In the genomic region with DNA sequence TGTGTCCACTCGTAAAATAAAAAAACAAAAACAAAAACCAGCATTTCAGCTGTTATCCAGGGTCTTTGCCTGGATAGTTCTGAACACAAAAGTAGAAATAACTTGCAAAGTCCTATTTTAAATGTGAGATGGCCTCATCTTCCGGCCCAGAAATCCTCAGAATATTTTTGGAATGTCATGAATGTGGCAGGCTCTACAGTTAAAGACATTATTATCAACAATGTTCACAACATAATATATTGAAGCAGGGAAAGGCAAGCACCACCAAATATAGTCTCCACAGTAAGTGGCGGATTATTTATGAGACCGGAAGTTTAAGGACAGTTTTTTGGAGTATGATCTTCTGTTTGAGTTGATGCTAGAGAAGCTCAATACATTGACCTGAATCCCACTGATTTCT, we compare ENCODE assay signal across 9 cellular contexts. TPM values are rescaled to one million over a fixed set of nuclear protein-coding genes. Genes with fewer than 3 reads are reported as not detected.
A peak's percentile ranks its signal among the peaks of the same experiment; 100 is the strongest.
DNase-seq lines count a peak whose midpoint lies in the region; ATAC-seq and TF ChIP-seq lines count a peak whose summit lies in the region.
"Had no signal": no experiment of that assay in that cellular context is flagged by ENCODE, and none has a peak within 500 bp of the region (broad histone marks: within the 10 kb centered on the region; RNA-seq: fewer than 3 reads in every experiment).

No MANE protein-coding gene starts in this region.

- H3K36me3 ChIP-seq in thyroid gland, result no peaks in the 10 kb centered on the region
- H3K36me3 ChIP-seq in MG63, result 0 out of 2 replicates have a peak, but pooled peaks cover 5% of the 10 kb centered on the region

- TF ChIP-seq CTCF in thyroid gland (IDR thresholded peaks at IDR 0.05), result no peak

- H3K4me3 ChIP-seq in thyroid gland (replicated peaks in 1 of 3) (peak overlapping the region in 1 of 3 donors; percentile 84), MG63 (no peak overlapping the region)

- peak overlapping the region; percentile 66 to 94 (median 91) for H3K27ac ChIP-seq in thyroid gland

- no peak for DNase-seq in activated T-cell treated with anti-CD3 and anti-CD28 coated beads, Interleukin-2, amount 50 U/mL, for 4 hours
- no peak for DNase-seq in activated T-cell treated with anti-CD3 and anti-CD28 coated beads for 4 hours
- DNase-seq in activated naive CD8-positive, alpha-beta T cell treated with anti-CD3 and anti-CD28 coated beads for 36 hours, result no peak
- DNase-seq in kidney tubule cell (ENCODE audit: low spot score), result peak; percentile 17
- no peak for DNase-seq in thyroid gland
- no peak for DNase-seq in MG63
- DNase-seq in NCI-H1436 (lab: John Stamatoyannopoulos, UW), result no peak
- DNase-seq: stimulated activated CD4-positive, alpha-beta T cell treated with anti-CD3 and anti-CD28 coated beads, Interleukin-15, amount 100 ng/mL, for 24 hours had no signal

- H3K27me3 Mint-ChIP-seq in activated T-cell treated with anti-CD3 and anti-CD28 coated beads, Interleukin-2, amount 50 U/mL, for 4 hours (ENCODE audit: low read depth), result peaks cover 24% of the 10 kb centered on the region
- peaks cover 38% of the 10 kb centered on the region for H3K27me3 Mint-ChIP-seq in activated naive CD8-positive, alpha-beta T cell treated with anti-CD3 and anti-CD28 coated beads for 36 hours

- ATAC-seq in activated T-cell treated with anti-CD3 and anti-CD28 coated beads, Interleukin-2, amount 50 U/mL, for 4 hours, result no peak
- no peak for ATAC-seq in HG02884 (IDR thresholded peaks at IDR 0.05; ENCODE audit: unreplicated experiment)

- H3K4me1 Mint-ChIP-seq in activated T-cell treated with anti-CD3 and anti-CD28 coated beads, Interleukin-2, amount 50 U/mL, for 4 hours (ENCODE audit: low read depth), result peaks cover 11% of the 10 kb centered on the region
- H3K4me1 Mint-ChIP-seq in activated naive CD8-positive, alpha-beta T cell treated with anti-CD3 and anti-CD28 coated beads for 36 hours, result peaks cover 23% of the 10 kb centered on the region

- no peak overlapping the region for H3K27ac Mint-ChIP-seq in activated naive CD8-positive, alpha-beta T cell treated with anti-CD3 and anti-CD28 coated beads for 36 hours

- 67 to 79% methylated on average over 4 of the region's 4 CpGs for WGBS in thyroid gland, 2 donors

- peaks cover 31 to 37% of the 10 kb centered on the region in 2 donors for H3K4me1 ChIP-seq in thyroid gland

- H3K4me3 Mint-ChIP-seq in activated T-cell treated with anti-CD3 and anti-CD28 coated beads, Interleukin-2, amount 50 U/mL, for 4 hours, result peak overlapping the region; percentile 63
- peak overlapping the region; percentile 42 for H3K4me3 Mint-ChIP-seq in activated naive CD8-positive, alpha-beta T cell treated with anti-CD3 and anti-CD28 coated beads for 36 hours

- no peaks in the 10 kb centered on the region for H3K36me3 Mint-ChIP-seq in activated T-cell treated with anti-CD3 and anti-CD28 coated beads, Interleukin-2, amount 50 U/mL, for 4 hours (ENCODE audit: insufficient read depth)
- no peaks in the 10 kb centered on the region for H3K36me3 Mint-ChIP-seq in activated naive CD8-positive, alpha-beta T cell treated with anti-CD3 and anti-CD28 coated beads for 36 hours

- H3K27me3 ChIP-seq in thyroid gland, result no peaks in the 10 kb centered on the region
- H3K27me3 ChIP-seq in MG63, result no peaks in the 10 kb centered on the region

- intact Hi-C loops in thyroid gland (cut with DNase I), result loop anchor here (5.0 kb wide), 1 partner anchor 62 kb away; no protein-coding TSS in a partner anchor

- H3K9me3 ChIP-seq in thyroid gland (no peaks in the 10 kb centered on the region), MG63 (no peaks in the 10 kb centered on the region)

- H3K9me3 Mint-ChIP-seq in activated T-cell treated with anti-CD3 and anti-CD28 coated beads, Interleukin-2, amount 50 U/mL, for 4 hours, result no peaks in the 10 kb centered on the region
- no peaks in the 10 kb centered on the region for H3K9me3 Mint-ChIP-seq in activated naive CD8-positive, alpha-beta T cell treated with anti-CD3 and anti-CD28 coated beads for 36 hours

- no peak for TF ChIP-seq POLR2A in thyroid gland (IDR thresholded peaks at IDR 0.05)

RNA-seq across cellular contexts. Expression of a gene that starts 1.2 kb away (rescaled TPM):
- 1 to 10 TPM; 4.7 to 5.2 (median 4.9) TPM for total RNA-seq in activated T-cell treated with anti-CD3 and anti-CD28 coated beads, Interleukin-2, amount 50 U/mL, for 4 hours
- total RNA-seq in activated naive CD8-positive, alpha-beta T cell treated with anti-CD3 and anti-CD28 coated beads for 36 hours, result 1 to 10 TPM; 5.8 to 6.7 TPM
- 100 to 1,000 TPM in 3 of 4 donors, 10 to 100 TPM in 1; 87.8 to 142 (median 124) TPM for total RNA-seq in thyroid gland
- total RNA-seq in MG63 (2014; rRNA removed; shearing (Covaris generic); ENCODE audit: low replicate concordance), result 39.5 and 47.1 TPM in 2 replicates
